9 cellular contexts compared by ENCODE assay signal in the genomic region with DNA sequence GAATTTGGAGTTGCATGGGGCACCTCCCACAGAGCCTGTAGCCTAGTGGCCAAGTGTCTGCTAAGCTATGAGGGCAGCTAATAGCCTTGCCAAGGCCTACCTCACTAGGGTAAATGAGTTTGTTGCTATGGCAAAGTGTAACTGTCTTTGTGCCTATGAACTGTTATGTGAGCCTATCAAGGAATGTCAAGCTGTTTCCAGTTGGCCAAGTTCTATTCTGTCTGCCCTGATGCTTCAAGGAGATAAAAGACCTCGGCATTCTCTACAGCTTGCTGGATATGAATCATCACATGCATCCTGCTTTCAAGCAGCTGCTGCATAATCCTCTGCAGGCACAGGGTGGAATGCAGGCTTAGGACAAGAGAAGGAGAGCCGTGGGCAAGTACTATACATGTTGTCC.
A peak's percentile ranks its signal among the peaks of the same experiment; 100 is the strongest.
DNase-seq lines count a peak whose midpoint lies in the region; ATAC-seq and TF ChIP-seq lines count a peak whose summit lies in the region.
"Had no signal": no experiment of that assay in that cellular context is flagged by ENCODE, and none has a peak within 500 bp of the region (broad histone marks: within the 10 kb centered on the region; RNA-seq: fewer than 3 reads in every experiment).

No MANE protein-coding gene starts in this region.

- H3K4me1 Mint-ChIP-seq in activated CD4-positive, alpha-beta T cell treated with anti-CD3 and anti-CD28 coated beads, Interleukin-2, amount 10 ng/mL, durations not matched to agents 24 days and 14 days = no peaks in the 10 kb centered on the region

- no peak overlapping the region for H4K5ac ChIP-seq in mesendoderm (ENCODE audit: low read length)

- H3K4me2 ChIP-seq in mesendoderm (ENCODE audit: low read length) = no peak overlapping the region

- H3K27ac ChIP-seq in mesendoderm (ENCODE audit: low read depth, low read length) = no peak overlapping the region
- H3K27ac ChIP-seq: esophagus squamous epithelium had no signal

- peaks cover 3% of the 10 kb centered on the region for H3K27me3 Mint-ChIP-seq in activated CD4-positive, alpha-beta T cell treated with anti-CD3 and anti-CD28 coated beads, Interleukin-2, amount 10 ng/mL, durations not matched to agents 24 days and 14 days

- no peak overlapping the region for H2BK15ac ChIP-seq in mesendoderm (replicated peaks; ENCODE audit: low read depth)

- no peak overlapping the region for H3K4me3 Mint-ChIP-seq in activated CD4-positive, alpha-beta T cell treated with anti-CD3 and anti-CD28 coated beads, Interleukin-2, amount 10 ng/mL, durations not matched to agents 24 days and 14 days

- no peak for ATAC-seq in GM18861 (IDR thresholded peaks at IDR 0.05; ENCODE audit: unreplicated experiment)
- ATAC-seq in HG02588 (IDR thresholded peaks at IDR 0.05; ENCODE audit: unreplicated experiment) = no peak

- no peak overlapping the region for H3K9ac ChIP-seq in mesendoderm (ENCODE audit: low read length)

- H3K4ac ChIP-seq in mesendoderm (ENCODE audit: low read depth, low read length) = no peak overlapping the region

- no peak overlapping the region for H2BK120ac ChIP-seq in mesendoderm (ENCODE audit: low read depth, low read length)

- no peak overlapping the region for H3K4me3 ChIP-seq in choroid plexus epithelial cell (ENCODE audit: low read depth, low read length)
- H3K4me3 ChIP-seq in mesendoderm (ENCODE audit: low read length) = no peak overlapping the region
- H3K4me3 ChIP-seq: esophagus squamous epithelium had no signal

- H3K23ac ChIP-seq in mesendoderm (ENCODE audit: low read length) = no peak overlapping the region

- H3K9me3 Mint-ChIP-seq in activated CD4-positive, alpha-beta T cell treated with anti-CD3 and anti-CD28 coated beads, Interleukin-2, amount 10 ng/mL, durations not matched to agents 24 days and 14 days = no peaks in the 10 kb centered on the region

- no CpG with 5 or more reads among the region's 2 CpGs for WGBS in mesendoderm (ENCODE audit: extremely low coverage, insufficient coverage, low lambda C conversion rate)

- peak; percentile 10 for TF ChIP-seq CTCF in choroid plexus epithelial cell (conservative IDR thresholded peaks at IDR 0.05; ENCODE audit: low read depth, low read length)

- no peaks in the 10 kb centered on the region for H3K27me3 ChIP-seq in mesendoderm (ENCODE audit: insufficient read depth, low read length, poor library complexity)

- H3K4me1 ChIP-seq in mesendoderm (ENCODE audit: control insufficient read depth, low read depth, low read length) = no peaks in the 10 kb centered on the region

- H3K36me3 Mint-ChIP-seq in activated CD4-positive, alpha-beta T cell treated with anti-CD3 and anti-CD28 coated beads, Interleukin-2, amount 10 ng/mL, durations not matched to agents 24 days and 14 days (ENCODE audit: low read depth) = no peaks in the 10 kb centered on the region

- DNase-seq in DMS 273 (lab: John Stamatoyannopoulos, UW; ENCODE audit: unreplicated experiment) (peak; percentile 85), LHCN-M2 (ENCODE audit: low read depth) (peak; percentile 99), choroid plexus epithelial cell (ENCODE audit: low read depth) (peak; percentile 95), mesendoderm (peak; percentile 96), nucleus accumbens (lab: John Stamatoyannopoulos, UW) (no peak)
- no peak for DNase-seq in activated CD4-positive, alpha-beta T cell treated with anti-CD3 and anti-CD28 coated beads, Interleukin-2, amount 10 ng/mL, durations not matched to agents 24 days and 14 days
- DNase-seq: esophagus squamous epithelium had no signal

- intact Hi-C loops in activated CD4-positive, alpha-beta T cell treated with anti-CD3 and anti-CD28 coated beads, Interleukin-2, amount 10 ng/mL, durations not matched to agents 24 days and 14 days (cut with micrococcal nuclease) = no loop called here

- no peak overlapping the region for H4K8ac ChIP-seq in mesendoderm (ENCODE audit: low read depth, low read length)

- no peak overlapping the region for H3K18ac ChIP-seq in mesendoderm (ENCODE audit: low read length)

- no peak overlapping the region for H2BK5ac ChIP-seq in mesendoderm (ENCODE audit: low read length)

- no peak overlapping the region for H3K56ac ChIP-seq in mesendoderm (ENCODE audit: low read length)

- H3K79me2 ChIP-seq in mesendoderm (ENCODE audit: control insufficient read depth, insufficient read depth, low read length) = no peaks in the 10 kb centered on the region

- H3K27ac Mint-ChIP-seq in activated CD4-positive, alpha-beta T cell treated with anti-CD3 and anti-CD28 coated beads, Interleukin-2, amount 10 ng/mL, durations not matched to agents 24 days and 14 days = no peak overlapping the region

- no peaks in the 10 kb centered on the region for H3K36me3 ChIP-seq in mesendoderm (ENCODE audit: control insufficient read depth, insufficient read depth, low read length)
- H3K36me3 ChIP-seq: esophagus squamous epithelium had no signal

- no peak overlapping the region for H2AK5ac ChIP-seq in mesendoderm (ENCODE audit: low read length)

- no peaks in the 10 kb centered on the region for H3K79me1 ChIP-seq in mesendoderm (ENCODE audit: low read length)

Comparison
In these comparisons a context has a peak if more than half of its experiments do, and no peak if none do; other contexts are left out.
1. DNase-seq: peak in DMS 273 (single experiment), LHCN-M2 (single experiment), choroid plexus epithelial cell (single experiment) and mesendoderm (single experiment); none in nucleus accumbens (0 of 56) and activated CD4-positive, alpha-beta T cell treated with anti-CD3 and anti-CD28 coated beads, Interleukin-2, amount 10 ng/mL, durations not matched to agents 24 days and 14 days (single experiment).